In genomic region chr11:112253605-112254242, GRCh38 we compare ENCODE assay signal across 31 cellular contexts. TPM values are rescaled to one million over a fixed set of nuclear protein-coding genes. Genes with fewer than 3 reads are reported as not detected.
"Had no signal": no experiment of that assay in that cellular context is flagged by ENCODE, and none has a peak within 500 bp of the region (broad histone marks: within the 10 kb centered on the region; RNA-seq: fewer than 3 reads in every experiment).

No MANE protein-coding gene starts in this region.

- H3K27ac Mint-ChIP-seq: activated B cell treated with CpG ODN at 0.5 μM for 24 hours; activated CD8-positive, alpha-beta T cell treated with anti-CD3 and anti-CD28 coated beads for 36 hours; activated T-helper 17 cell treated with anti-CD3 and anti-CD28 coated beads, Interleukin-2, amount 50 U/mL, for 72 hours; effector memory CD8-positive, alpha-beta T cell; immature natural killer cell; natural killer cell; neural progenitor cell had no signal

- H3K4me3 ChIP-seq: heart left ventricle, neural progenitor cell, right atrium auricular region, spleen, testis, transverse colon, vagina had no signal

- H2AFZ ChIP-seq: neural progenitor cell had no signal

- H3K9ac ChIP-seq: neural progenitor cell had no signal

- H3K9me3 ChIP-seq: heart left ventricle, right atrium auricular region, spleen, testis, transverse colon, vagina had no signal

- H3K9me3 Mint-ChIP-seq: activated B cell treated with CpG ODN at 0.5 μM for 24 hours; activated CD8-positive, alpha-beta T cell treated with anti-CD3 and anti-CD28 coated beads for 36 hours; activated T-cell treated with anti-CD3 and anti-CD28 coated beads, Interleukin-2, amount 50 U/mL, for 4 hours; activated T-helper 17 cell treated with anti-CD3 and anti-CD28 coated beads, Interleukin-2, amount 50 U/mL, for 72 hours; effector memory CD8-positive, alpha-beta T cell; immature natural killer cell; natural killer cell; neural progenitor cell had no signal

- DNase-seq: activated B cell treated with CpG ODN at 0.5 μM for 24 hours; activated CD4-positive, alpha-beta T cell treated with anti-CD3 and anti-CD28 coated beads, Interleukin-2, amount 50 U/mL, for 1 hour; activated CD8-positive, alpha-beta T cell treated with anti-CD3 and anti-CD28 coated beads for 36 hours; activated gamma-delta T cell treated with Interleukin-2 at 50 U/mL for 16 hours; activated naive CD4-positive, alpha-beta T cell treated with anti-CD3 and anti-CD28 coated beads, Interleukin-2, amount 50 U/mL, for 16 hours; activated T-cell treated with anti-CD3 and anti-CD28 coated beads, Interleukin-2, amount 50 U/mL, for 4 hours; amniotic stem cell; brain microvascular endothelial cell; cortex of kidney; effector memory CD8-positive, alpha-beta T cell; foreskin fibroblast; heart left ventricle; hypothalamus; immature natural killer cell; natural killer cell; occipital lobe; spleen; stimulated activated naive CD4-positive, alpha-beta T cell treated with Interleukin-2 at 50 U/mL for 16 hours; testis; transverse colon had no signal

- H3K4me3 Mint-ChIP-seq: activated B cell treated with CpG ODN at 0.5 μM for 24 hours; activated CD8-positive, alpha-beta T cell treated with anti-CD3 and anti-CD28 coated beads for 36 hours; activated T-cell treated with anti-CD3 and anti-CD28 coated beads, Interleukin-2, amount 50 U/mL, for 4 hours; activated T-helper 17 cell treated with anti-CD3 and anti-CD28 coated beads, Interleukin-2, amount 50 U/mL, for 72 hours; effector memory CD8-positive, alpha-beta T cell; immature natural killer cell; natural killer cell; neural progenitor cell had no signal

- H3K4me2 ChIP-seq: neural progenitor cell had no signal

- H3K27ac ChIP-seq: brain microvascular endothelial cell, heart left ventricle, neural progenitor cell, right atrium auricular region, spleen, testis, transverse colon, vagina had no signal

- H3K4me1 Mint-ChIP-seq: activated B cell treated with CpG ODN at 0.5 μM for 24 hours; activated T-helper 17 cell treated with anti-CD3 and anti-CD28 coated beads, Interleukin-2, amount 50 U/mL, for 72 hours; immature natural killer cell; natural killer cell; neural progenitor cell had no signal

- H3K27me3 ChIP-seq: brain microvascular endothelial cell, heart left ventricle, neural progenitor cell, right atrium auricular region, spleen, testis, transverse colon, vagina had no signal

- H3K4me1 ChIP-seq: neural progenitor cell, right atrium auricular region, spleen, transverse colon, vagina had no signal

- H3K27me3 Mint-ChIP-seq: activated B cell treated with CpG ODN at 0.5 μM for 24 hours; activated CD8-positive, alpha-beta T cell treated with anti-CD3 and anti-CD28 coated beads for 36 hours; activated T-helper 17 cell treated with anti-CD3 and anti-CD28 coated beads, Interleukin-2, amount 50 U/mL, for 72 hours; effector memory CD8-positive, alpha-beta T cell had no signal

- ATAC-seq: activated CD8-positive, alpha-beta T cell treated with anti-CD3 and anti-CD28 coated beads for 36 hours; activated T-cell treated with anti-CD3 and anti-CD28 coated beads, Interleukin-2, amount 50 U/mL, for 4 hours; activated T-helper 17 cell treated with anti-CD3 and anti-CD28 coated beads, Interleukin-2, amount 50 U/mL, for 72 hours; effector memory CD8-positive, alpha-beta T cell; esophagus mucosa had no signal

- H3K36me3 ChIP-seq: brain microvascular endothelial cell, heart left ventricle, neural progenitor cell, right atrium auricular region, spleen, transverse colon, vagina had no signal

RNA-seq across cellular contexts. Expression of gene PLET1, which starts 6.9 kb away (rescaled TPM):
- total RNA-seq: activated B cell treated with CpG ODN at 0.5 μM for 24 hours; activated CD8-positive, alpha-beta T cell treated with anti-CD3 and anti-CD28 coated beads for 36 hours; activated T-cell treated with anti-CD3 and anti-CD28 coated beads, Interleukin-2, amount 50 U/mL, for 4 hours; activated T-helper 17 cell treated with anti-CD3 and anti-CD28 coated beads, Interleukin-2, amount 50 U/mL, for 72 hours; astrocyte; cardiac septum; chondrocyte; esophagus mucosa; heart left ventricle; kidney epithelial cell; lower leg skin; natural killer cell; occipital lobe; pulmonary artery endothelial cell; right atrium auricular region; spleen; testis; transverse colon; vagina had no signal
- polyA plus RNA-seq: heart left ventricle, immature natural killer cell, spleen had no signal
